ENCODE assay signal across 18 cellular contexts in the genomic region with DNA sequence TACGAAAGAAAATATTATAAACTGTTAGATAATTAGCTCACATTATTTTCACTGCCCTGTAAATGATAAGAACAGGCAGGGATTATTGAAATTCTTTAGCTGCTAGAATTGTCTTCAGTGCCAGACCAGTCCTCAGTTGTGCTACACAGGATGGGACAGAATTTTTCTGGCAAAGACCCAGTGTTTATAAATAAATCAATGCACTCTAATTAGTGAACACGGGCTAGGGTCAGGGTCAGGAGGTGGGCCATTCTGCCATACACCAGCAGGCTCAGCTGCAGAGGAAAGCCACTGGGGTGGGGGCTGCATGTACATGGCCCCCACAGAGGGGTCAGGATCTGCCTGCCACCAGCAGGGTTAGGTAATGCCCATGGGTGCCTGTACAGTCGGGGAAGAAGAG. TPM values are rescaled to one million over a fixed set of nuclear protein-coding genes. Genes with fewer than 3 reads are reported as not detected.
DNase-seq lines count a peak whose midpoint lies in the region; ATAC-seq, FAIRE-seq and TF ChIP-seq lines count a peak whose summit lies in the region.
"Had no signal": no experiment of that assay in that cellular context is flagged by ENCODE, and none has a peak within 500 bp of the region (broad histone marks: within the 10 kb centered on the region; RNA-seq: fewer than 3 reads in every experiment).

No MANE protein-coding gene starts in this region.

- H3K9me2 ChIP-seq in PC-3 (replicated peaks; ENCODE audit: low read length): no peaks in the 10 kb centered on the region

- H3K4me1 ChIP-seq in PC-3 (ENCODE audit: insufficient read depth, low read length): peaks cover 94% of the 10 kb centered on the region
- peaks cover 88% of the 10 kb centered on the region for H3K4me1 ChIP-seq in endothelial cell of umbilical vein (ENCODE audit: control insufficient read depth, extremely low read depth, insufficient read depth, low read length)
- H3K4me1 ChIP-seq in liver (ENCODE audit: control insufficient read depth in 4 of 4, insufficient read depth in 4 of 4, low read length in 3 of 4): peaks cover 0 to 11% (median 1%) of the 10 kb centered on the region in 4 donors
- H3K4me1 ChIP-seq in smooth muscle cell (ENCODE audit: low read depth): peaks cover 35% of the 10 kb centered on the region
- peaks cover 36% of the 10 kb centered on the region for H3K4me1 ChIP-seq in ovary (ENCODE audit: insufficient read depth)

- H3K79me2 ChIP-seq in PC-3 (ENCODE audit: low read length) (peaks cover 100% of the 10 kb centered on the region), endothelial cell of umbilical vein (ENCODE audit: control insufficient read depth, insufficient read depth, low read length) (peaks cover 83% of the 10 kb centered on the region), smooth muscle cell (ENCODE audit: low read depth) (peaks cover 90% of the 10 kb centered on the region)

- H3K9ac ChIP-seq in PC-3 (ENCODE audit: low read length): peak overlapping the region; percentile 52
- H3K9ac ChIP-seq in endothelial cell of umbilical vein (replicated peaks; ENCODE audit: extremely low read depth, insufficient read depth, low read length): no peak overlapping the region
- H3K9ac ChIP-seq in liver (ENCODE audit: low read depth in 1 of 2, low read length in 2 of 2): no peak overlapping the region
- no peak overlapping the region for H3K9ac ChIP-seq in smooth muscle cell (ENCODE audit: low read depth)

- intact Hi-C loops in PC-3 (cut with micrococcal nuclease): no loop called here
- intact Hi-C loops in endothelial cell of umbilical vein (cut with micrococcal nuclease): no loop called here
- intact Hi-C loops in ovary (cut with DNase I): no loop called here

- no peak overlapping the region for H2AFZ ChIP-seq in PC-3 (ENCODE audit: low read length)
- no peak overlapping the region for H2AFZ ChIP-seq in endothelial cell of umbilical vein (ENCODE audit: low read depth, low read length)
- no peak overlapping the region for H2AFZ ChIP-seq in smooth muscle cell (ENCODE audit: low read depth)

- FAIRE-seq in endothelial cell of umbilical vein (lab: Jason Lieb, UNC): no peak

- 68% methylated on average over 3 of the region's 3 CpGs for WGBS in liver
- 63% methylated on average over 3 of the region's 3 CpGs for whole genome bisulfite sequencing in smooth muscle cell (ENCODE audit: low lambda C conversion rate)
- WGBS in ovary, 3 donors: 32 to 43% (median 34%) methylated on average over 3 of the region's 3 CpGs

- TF ChIP-seq POLR2A in endothelial cell of umbilical vein (IDR thresholded peaks at IDR 0.05; ENCODE audit: low read depth, low read length): peak; percentile 24
- no peak for TF ChIP-seq POLR2A in ovary (IDR thresholded peaks at IDR 0.05)

- DNase-seq in PC-3: no peak
- DNase-seq in endothelial cell of umbilical vein (ENCODE audit: low read depth, low spot score): peak; percentile 33
- no peak for DNase-seq in smooth muscle cell (lab: John Stamatoyannopoulos, UW; ENCODE audit: unreplicated experiment)
- no peak for DNase-seq in DMS53 treated with DMSO at 0.1 percent for 48 hours (lab: John Stamatoyannopoulos, UW; ENCODE audit: unreplicated experiment)
- no peak for DNase-seq in ovary
- DNase-seq in mesenteric fat pad (ENCODE audit: low spot score): no peak
- DNase-seq: activated CD4-positive, alpha-beta T cell treated with anti-CD3 and anti-CD28 coated beads for 1 hour; activated CD8-positive, alpha-beta memory T cell treated with anti-CD3 and anti-CD28 coated beads for 24 hours; activated T-cell treated with anti-CD3 and anti-CD28 coated beads, Interleukin-2, amount 50 U/mL, for 24 hours; CD4-positive, alpha-beta T cell; hippocampal formation; MM.1S; naive B cell; NCI-H1436; NCI-H524; SW 1271 had no signal

- no peak for ATAC-seq in PC-3

- TF ChIP-seq CTCF in PC-3 (conservative IDR thresholded peaks at IDR 0.05; ENCODE audit: low read depth, low read length) (no peak), endothelial cell of umbilical vein (IDR thresholded peaks at IDR 0.05; ENCODE audit: extremely low read depth in 1 of 2, insufficient read depth in 1 of 2, low read depth in 1 of 2, low read length in 2 of 2) (no peak), liver (IDR thresholded peaks at IDR 0.05; ENCODE audit: low read depth, low read length, missing input control) (no peak), smooth muscle cell (IDR thresholded peaks at IDR 0.05; ENCODE audit: borderline replicate concordance, insufficient read depth, poor library complexity, severe bottlenecking) (no peak), ovary (IDR thresholded peaks at IDR 0.05) (no peak)

- peaks cover 38% of the 10 kb centered on the region for H3F3A ChIP-seq in PC-3 (ENCODE audit: low read length, unreplicated experiment)
- H3F3A ChIP-seq in smooth muscle cell (ENCODE audit: low read depth): peaks cover 52% of the 10 kb centered on the region

- no peak for TF ChIP-seq RAD21 in liver (IDR thresholded peaks at IDR 0.05)

- peaks cover 68% of the 10 kb centered on the region for H4K20me1 ChIP-seq in PC-3 (ENCODE audit: low read length)
- H4K20me1 ChIP-seq in endothelial cell of umbilical vein (replicated peaks; ENCODE audit: control insufficient read depth, extremely low read depth, insufficient read depth, low read length): peaks cover 2% of the 10 kb centered on the region
- peaks cover 95% of the 10 kb centered on the region for H4K20me1 ChIP-seq in smooth muscle cell (ENCODE audit: low read depth)

- H3K9me3 ChIP-seq in PC-3 (ENCODE audit: low read length) (no peaks in the 10 kb centered on the region), endothelial cell of umbilical vein (replicated peaks; ENCODE audit: control insufficient read depth, insufficient read depth, low read length) (no peaks in the 10 kb centered on the region), liver (ENCODE audit: control insufficient read depth in 4 of 4, low read length in 3 of 4) (no peaks in the 10 kb centered on the region), smooth muscle cell (replicated peaks; ENCODE audit: low read depth) (no peaks in the 10 kb centered on the region), ovary (no peaks in the 10 kb centered on the region)
- H3K9me3 ChIP-seq: HAP-1 had no signal

- H3K27ac ChIP-seq in PC-3 (ENCODE audit: low read length) (peak overlapping the region; percentile 99), endothelial cell of umbilical vein (ENCODE audit: insufficient read depth, low read depth, low read length) (peak overlapping the region; percentile 5), liver (ENCODE audit: low read depth in 1 of 2, low read length in 2 of 2) (no peak overlapping the region), smooth muscle cell (ENCODE audit: low read depth) (peak overlapping the region; percentile 40), ovary (no peak overlapping the region)

- TF ChIP-seq EP300 in ovary (IDR thresholded peaks at IDR 0.05): no peak

- H3K27me3 ChIP-seq in PC-3 (ENCODE audit: low read length): no peaks in the 10 kb centered on the region
- no peaks in the 10 kb centered on the region for H3K27me3 ChIP-seq in endothelial cell of umbilical vein (ENCODE audit: control insufficient read depth in 2 of 2, insufficient read depth in 2 of 2, low read length in 2 of 2)
- H3K27me3 ChIP-seq in liver (ENCODE audit: control insufficient read depth in 4 of 4, insufficient read depth in 4 of 4, low read length in 3 of 4): no peaks in the 10 kb centered on the region
- H3K27me3 ChIP-seq in smooth muscle cell (ENCODE audit: low read depth): no peaks in the 10 kb centered on the region
- no peaks in the 10 kb centered on the region for H3K27me3 ChIP-seq in ovary

- peak overlapping the region; percentile 33; the same call in 1 of the 2 replicates for H3K4me3 ChIP-seq in PC-3 (ENCODE audit: low read length)
- H3K4me3 ChIP-seq in endothelial cell of umbilical vein (replicated peaks in 1 of 3; ENCODE audit: insufficient read depth in 1 of 3, low read depth in 1 of 3, low read length in 3 of 3): no peak overlapping the region
- H3K4me3 ChIP-seq in liver (ENCODE audit: low read depth in 1 of 3, low read length in 3 of 3): no peak overlapping the region
- H3K4me3 ChIP-seq in smooth muscle cell: no peak overlapping the region
- H3K4me3 ChIP-seq in ovary: no peak overlapping the region
- H3K4me3 ChIP-seq: HAP-1 had no signal

- CTCF ChIA-PET in PC-3 (lab: Charles Lee) (interaction anchor here (0.7 kb wide), 2 partner anchors 10 to 170 kb away, joined by 6 to 12 read pairs; no protein-coding TSS in a partner anchor), endothelial cell of umbilical vein (lab: Charles Lee) (interaction anchor here (1.0 to 8.2 kb wide), 7 partner anchors 22 to 169 kb away, joined by 3 to 104 read pairs (median 4); no protein-coding TSS in a partner anchor)

- POLR2A ChIA-PET in PC-3 (lab: Charles Lee; ENCODE audit: unreplicated experiment) (interaction anchor here (0.6 to 0.7 kb wide), 3 partner anchors 16 to 169 kb away, joined by 3 to 15 read pairs (median 4); no protein-coding TSS in a partner anchor), endothelial cell of umbilical vein (lab: Charles Lee) (interaction anchor here (0.8 kb wide), 1 partner anchor 11 kb away, joined by 3 read pairs; no protein-coding TSS in a partner anchor)

- peaks cover 83% of the 10 kb centered on the region for H3K36me3 ChIP-seq in PC-3 (ENCODE audit: low read depth, low read length)
- H3K36me3 ChIP-seq in endothelial cell of umbilical vein (ENCODE audit: control insufficient read depth in 2 of 2, extremely low read depth in 1 of 2, insufficient read depth in 2 of 2, low read length in 2 of 2): peaks cover 0 to 12% of the 10 kb centered on the region in 2 experiments
- H3K36me3 ChIP-seq in liver (ENCODE audit: control insufficient read depth in 4 of 4, insufficient read depth in 3 of 4, low read depth in 1 of 4, low read length in 3 of 4): no peaks in the 10 kb centered on the region
- H3K36me3 ChIP-seq in smooth muscle cell (ENCODE audit: low read depth): peaks cover 4% of the 10 kb centered on the region
- no peaks in the 10 kb centered on the region for H3K36me3 ChIP-seq in ovary
- H3K36me3 ChIP-seq: HAP-1 had no signal

- BruUV-seq in PC-3 (replicated peaks; lab: Mats Ljungman, UMichigan) (no TSS peak), endothelial cell of umbilical vein (replicated peaks; lab: Mats Ljungman, UMichigan) (no TSS peak)

- H3K4me2 ChIP-seq in PC-3 (ENCODE audit: low read length): peak overlapping the region; percentile 94
- H3K4me2 ChIP-seq in endothelial cell of umbilical vein (ENCODE audit: insufficient read depth, low read length): no peak overlapping the region
- H3K4me2 ChIP-seq in smooth muscle cell: peak overlapping the region; percentile 50

- dilution Hi-C loops in endothelial cell of umbilical vein (cut with MboI; ENCODE audit: extremely low pct_ligation_motif_present, low sequenced_read_pairs): no loop called here

- H3K9me1 ChIP-seq in endothelial cell of umbilical vein (replicated peaks; ENCODE audit: control insufficient read depth, extremely low read depth, insufficient read depth, low read length): no peaks in the 10 kb centered on the region

RNA-seq across cellular contexts. Expression of a gene that starts 6.4 kb away (rescaled TPM):
- total RNA-seq in PC-3 (2014; rRNA removed) (169 and 171 TPM in 2 replicates), endothelial cell of umbilical vein (31.2 and 32.9 TPM in 2 replicates), liver (1 to 10 TPM; 2.8 to 8.0 TPM), smooth muscle cell (24.9 and 25.6 TPM in 2 replicates), ovary (10 to 100 TPM; 13.8 to 30.8 (median 17.5) TPM), mesenteric fat pad (30.3 TPM)
- polyA plus RNA-seq in endothelial cell of umbilical vein (15.6 and 17.5 TPM in 2 replicates), liver (10 to 100 TPM in 1 of 2 donors, 1 to 10 TPM in 1; 7.4 to 10.3 TPM), smooth muscle cell (21.4 and 26.7 TPM in 2 replicates), ovary (10 to 100 TPM; 14.7 to 23.0 TPM)
- 25.3 and 26.5 TPM in 2 replicates for polyA plus RNA-seq in endothelial cell of umbilical vein (2011; cell fraction: cytosol; rRNA removed)
- polyA plus RNA-seq in endothelial cell of umbilical vein (2011; cell fraction: nucleus; rRNA removed): 36.3 and 37.1 TPM in 2 replicates
- polyA plus RNA-seq in endothelial cell of umbilical vein (2012): 32.6 and 38.1 TPM in 2 replicates
- polyA minus RNA-seq in endothelial cell of umbilical vein: 18.1 and 19.7 TPM in 2 replicates
- polyA minus RNA-seq in endothelial cell of umbilical vein (2011; cell fraction: cytosol; rRNA and poly(A)+ RNA removed): 69.6 TPM
- polyA minus RNA-seq in endothelial cell of umbilical vein (2011; cell fraction: nucleus; rRNA and poly(A)+ RNA removed): 30.1 and 38.1 TPM in 2 replicates

Comparison
In these comparisons a context has a peak if more than half of its experiments do, and no peak if none do; other contexts are left out.
1. H3K27ac ChIP-seq: peak in PC-3 (single experiment), endothelial cell of umbilical vein (single experiment) and smooth muscle cell (single experiment); none in liver (0 of 2) and ovary (0 of 2).